ENCODE assay signal across 8 cellular contexts in genomic region chr12:112198120-112198733, GRCh38.
A peak's percentile ranks its signal among the peaks of the same experiment; 100 is the strongest.
DNase-seq lines count a peak whose midpoint lies in the region; ATAC-seq, FAIRE-seq and TF ChIP-seq lines count a peak whose summit lies in the region.

No MANE protein-coding gene starts in this region.

- H3K4me3 ChIP-seq in PC-3 (ENCODE audit: low read length) = no peak overlapping the region

- intact Hi-C loops in PC-3 (cut with micrococcal nuclease) (loop anchor here (1.0 to 5.0 kb wide), 2 partner anchors 189 to 214 kb away; no protein-coding TSS in a partner anchor), posterior cingulate gyrus (cut with DNase I) (loop anchor here (5.0 kb wide), 1 partner anchor 189 kb away; no protein-coding TSS in a partner anchor)

- peak; percentile 99 for ATAC-seq in PC-3
- no peak for ATAC-seq in GM21423 (IDR thresholded peaks at IDR 0.05; ENCODE audit: unreplicated experiment)
- ATAC-seq in GM21528 (IDR thresholded peaks at IDR 0.05; ENCODE audit: low FRiP score, unreplicated experiment) = no peak

- H3F3A ChIP-seq in PC-3 (ENCODE audit: low read length, unreplicated experiment) = no peaks in the 10 kb centered on the region

- H3K79me2 ChIP-seq in PC-3 (ENCODE audit: low read length) = no peaks in the 10 kb centered on the region

- no peaks in the 10 kb centered on the region for H3K4me1 ChIP-seq in PC-3 (ENCODE audit: insufficient read depth, low read length)

- no peaks in the 10 kb centered on the region for H3K9me3 ChIP-seq in PC-3 (ENCODE audit: low read length)

- H2AFZ ChIP-seq in PC-3 (ENCODE audit: low read length) = no peak overlapping the region

- peak; percentile 67 for DNase-seq in D721Med (ENCODE audit: insufficient read length, low spot score)
- DNase-seq in HT1080 (ENCODE audit: low read depth) = peak; percentile 50
- peak; percentile 82 for DNase-seq in PC-3
- DNase-seq in activated T-helper 9 cell treated with anti-CD3 and anti-CD28 coated beads, Interleukin-2, amount 50 U/mL, for 16 hours (ENCODE audit: low read depth) = peak; percentile 8
- DNase-seq in germinal center (ENCODE audit: low spot score) = peak; percentile 72
- peak in 7 of 10 donors; percentile 47 to 94 (median 66) for DNase-seq in posterior cingulate gyrus

- FAIRE-seq in D721Med (lab: Jason Lieb, UNC) = no peak

- no peaks in the 10 kb centered on the region for H3K9me2 ChIP-seq in PC-3 (replicated peaks; ENCODE audit: low read length)

- POLR2A ChIA-PET in PC-3 (lab: Charles Lee; ENCODE audit: unreplicated experiment) = interaction anchor here (0.5 to 0.6 kb wide), 2 partner anchors 19 to 89 kb away, joined by 6 to 15 read pairs; no protein-coding TSS in a partner anchor

- CTCF ChIA-PET in PC-3 (lab: Charles Lee) = interaction anchor here (0.6 to 1.6 kb wide), 7 partner anchors 86 to 253 kb away, joined by 3 to 31 read pairs (median 4); no protein-coding TSS in a partner anchor

- BruUV-seq in PC-3 (replicated peaks; lab: Mats Ljungman, UMichigan) = no TSS peak

- H3K9ac ChIP-seq in PC-3 (ENCODE audit: low read length) = no peak overlapping the region

- no peaks in the 10 kb centered on the region for H3K27me3 ChIP-seq in PC-3 (ENCODE audit: low read length)

- no peak overlapping the region for H3K27ac ChIP-seq in PC-3 (ENCODE audit: low read length)

- TF ChIP-seq CTCF in D721Med (IDR thresholded peaks at IDR 0.05; ENCODE audit: insufficient read depth, missing control alignments) (peak; percentile 64), PC-3 (conservative IDR thresholded peaks at IDR 0.05; ENCODE audit: low read depth, low read length) (peak; percentile 90)

- no peaks in the 10 kb centered on the region for H4K20me1 ChIP-seq in PC-3 (ENCODE audit: low read length)

- H3K36me3 ChIP-seq in PC-3 (ENCODE audit: low read depth, low read length) = peaks cover 10% of the 10 kb centered on the region; the same call in 1 of the 2 replicates

- no peak overlapping the region for H3K4me2 ChIP-seq in PC-3 (ENCODE audit: low read length)

Comparison
In these comparisons a context has a peak if more than half of its experiments do, and no peak if none do; other contexts are left out.
1. DNase-seq: peak in every context shown above with its lines; median percentile 82 in PC-3; 72 in germinal center; 67 in D721Med; 66 in posterior cingulate gyrus; 50 in HT1080; 8 in activated T-helper 9 cell treated with anti-CD3 and anti-CD28 coated beads, Interleukin-2, amount 50 U/mL, for 16 hours.